Comparison of ENCODE assay signal across 7 cellular contexts in genomic region chr9:72315089-72315509, GRCh38. TPM values are rescaled to one million over a fixed set of nuclear protein-coding genes. Genes with fewer than 3 reads are reported as not detected.
DNase-seq lines count a peak whose midpoint lies in the region; ATAC-seq and TF ChIP-seq lines count a peak whose summit lies in the region.

No MANE protein-coding gene starts in this region.

- peak overlapping the region in 3 of 5 experiments; percentile 62 to 69 (median 67) for H3K4me3 Mint-ChIP-seq in brain

- TF ChIP-seq POLR2A in right lobe of liver (IDR thresholded peaks at IDR 0.05), result no peak

- H3K36me3 ChIP-seq in right lobe of liver (no peaks in the 10 kb centered on the region), tibial artery (no peaks in the 10 kb centered on the region)

- no peaks in the 10 kb centered on the region for H3K27me3 ChIP-seq in right lobe of liver
- no peaks in the 10 kb centered on the region for H3K27me3 ChIP-seq in tibial artery

- H3K27ac ChIP-seq in right lobe of liver (peak overlapping the region in 1 of 3 donors; percentile 28), tibial artery (peak overlapping the region; percentile 71 to 73)

- H3K4me1 Mint-ChIP-seq in brain, result peaks cover 30% of the 10 kb centered on the region

- no peak for TF ChIP-seq CTCF in LNCaP clone FGC (IDR thresholded peaks at IDR 0.05; ENCODE audit: control insufficient read depth, extremely low read depth, insufficient read depth)
- no peak for TF ChIP-seq CTCF in brain (conservative IDR thresholded peaks at IDR 0.05)
- TF ChIP-seq CTCF in right lobe of liver (IDR thresholded peaks at IDR 0.05), result no peak
- no peak for TF ChIP-seq CTCF in tibial artery (IDR thresholded peaks at IDR 0.05)

- H3K9me3 ChIP-seq in right lobe of liver, result no peaks in the 10 kb centered on the region
- H3K9me3 ChIP-seq in tibial artery, result no peaks in the 10 kb centered on the region

- H3K9me3 Mint-ChIP-seq in brain, result no peaks in the 10 kb centered on the region

- WGBS in right lobe of liver (ENCODE audit: insufficient coverage, low coverage, low lambda C conversion rate, missing lambda C conversion rate), result 15% methylated on average over 5 of the region's 5 CpGs

- H3K27me3 Mint-ChIP-seq in brain, result peaks cover 6% of the 10 kb centered on the region

- H3K4me1 ChIP-seq in right lobe of liver, result peaks cover 0 to 10% (median 4%) of the 10 kb centered on the region in 4 donors
- H3K4me1 ChIP-seq in tibial artery, result peaks cover 0 to 27% (median 22%) of the 10 kb centered on the region in 4 donors

- ATAC-seq in right lobe of liver (peak; percentile 75 to 82 (median 78)), HG03097 (IDR thresholded peaks at IDR 0.05; ENCODE audit: low FRiP score, unreplicated experiment) (no peak)

- H3K36me3 Mint-ChIP-seq in brain, result no peaks in the 10 kb centered on the region

- no peak for DNase-seq in LNCaP clone FGC (ENCODE audit: low read depth)
- peak in 1 of 3 donors; percentile 60 for DNase-seq in right lobe of liver
- peak; percentile 75 to 84 for DNase-seq in tibial artery
- DNase-seq in SW 1271 (lab: John Stamatoyannopoulos, UW), result no peak
- no peak for DNase-seq in NCI-H1436 (lab: John Stamatoyannopoulos, UW)

- H3K27ac Mint-ChIP-seq in brain, result peak overlapping the region; percentile 54 to 96 (median 74)

- intact Hi-C loops in right lobe of liver (cut with DNase I) (no loop called here), tibial artery (cut with DNase I; ENCODE audit: low total_unique reads) (no loop called here)

- H3K4me3 ChIP-seq in LNCaP clone FGC (ENCODE audit: low read depth, low read length), result peak overlapping the region; percentile 10; the same call in 1 of the 2 replicates
- H3K4me3 ChIP-seq in right lobe of liver, result no peak overlapping the region
- peak overlapping the region; percentile 26 to 32 for H3K4me3 ChIP-seq in tibial artery

RNA-seq across cellular contexts. Expression of gene ZFAND5, which starts 49.9 kb away (rescaled TPM):
- 171 TPM for polyA plus RNA-seq in brain (ENCODE audit: insufficient read depth, low read depth, low replicate concordance)
- total RNA-seq in right lobe of liver, result 100 to 1,000 TPM in 3 of 6 experiments, 10 to 100 TPM in 3; 88.4 to 119 (median 100) TPM

Comparison
In these comparisons a context has a peak if more than half of its experiments do, and no peak if none do; other contexts are left out.
1. DNase-seq: peak in tibial artery (2 of 2); none in LNCaP clone FGC (single experiment), SW 1271 (0 of 2) and NCI-H1436 (single experiment).
2. H3K4me3 ChIP-seq: peak in LNCaP clone FGC (single experiment) and tibial artery (2 of 2); none in right lobe of liver (0 of 3).